In the genomic region with DNA sequence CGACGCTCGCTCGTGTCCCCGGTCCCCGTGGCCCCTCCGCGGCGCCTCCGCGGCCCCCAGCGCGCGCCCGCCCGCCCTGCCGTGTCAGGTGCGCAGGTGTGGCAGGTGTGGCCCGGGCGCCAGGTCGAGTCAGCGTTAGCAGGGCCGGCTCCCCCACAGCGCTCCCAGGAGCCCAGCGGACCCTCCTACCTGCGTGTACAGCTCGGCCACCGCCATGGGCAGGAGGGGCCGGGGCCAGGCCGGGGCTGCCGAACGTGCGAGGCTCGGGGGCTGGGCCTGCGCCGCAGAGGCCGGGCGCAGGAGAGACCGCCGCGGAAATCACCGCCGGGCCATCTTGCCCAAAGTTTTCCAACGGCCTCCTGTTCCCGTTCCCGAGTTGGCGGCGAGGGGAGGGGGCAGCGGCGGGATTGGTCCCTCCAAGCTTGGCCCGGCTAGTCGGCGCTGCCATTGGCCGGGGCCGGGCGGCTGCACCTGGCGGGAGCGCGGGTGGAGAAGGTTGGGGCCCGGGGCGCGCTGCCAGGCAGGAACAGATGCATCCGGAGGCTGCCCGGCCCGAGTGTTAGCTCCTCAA, we compare ENCODE assay signal across 1 cellular context.
TF ChIP-seq lines count a peak whose summit lies in the region.

A gene with protein sequence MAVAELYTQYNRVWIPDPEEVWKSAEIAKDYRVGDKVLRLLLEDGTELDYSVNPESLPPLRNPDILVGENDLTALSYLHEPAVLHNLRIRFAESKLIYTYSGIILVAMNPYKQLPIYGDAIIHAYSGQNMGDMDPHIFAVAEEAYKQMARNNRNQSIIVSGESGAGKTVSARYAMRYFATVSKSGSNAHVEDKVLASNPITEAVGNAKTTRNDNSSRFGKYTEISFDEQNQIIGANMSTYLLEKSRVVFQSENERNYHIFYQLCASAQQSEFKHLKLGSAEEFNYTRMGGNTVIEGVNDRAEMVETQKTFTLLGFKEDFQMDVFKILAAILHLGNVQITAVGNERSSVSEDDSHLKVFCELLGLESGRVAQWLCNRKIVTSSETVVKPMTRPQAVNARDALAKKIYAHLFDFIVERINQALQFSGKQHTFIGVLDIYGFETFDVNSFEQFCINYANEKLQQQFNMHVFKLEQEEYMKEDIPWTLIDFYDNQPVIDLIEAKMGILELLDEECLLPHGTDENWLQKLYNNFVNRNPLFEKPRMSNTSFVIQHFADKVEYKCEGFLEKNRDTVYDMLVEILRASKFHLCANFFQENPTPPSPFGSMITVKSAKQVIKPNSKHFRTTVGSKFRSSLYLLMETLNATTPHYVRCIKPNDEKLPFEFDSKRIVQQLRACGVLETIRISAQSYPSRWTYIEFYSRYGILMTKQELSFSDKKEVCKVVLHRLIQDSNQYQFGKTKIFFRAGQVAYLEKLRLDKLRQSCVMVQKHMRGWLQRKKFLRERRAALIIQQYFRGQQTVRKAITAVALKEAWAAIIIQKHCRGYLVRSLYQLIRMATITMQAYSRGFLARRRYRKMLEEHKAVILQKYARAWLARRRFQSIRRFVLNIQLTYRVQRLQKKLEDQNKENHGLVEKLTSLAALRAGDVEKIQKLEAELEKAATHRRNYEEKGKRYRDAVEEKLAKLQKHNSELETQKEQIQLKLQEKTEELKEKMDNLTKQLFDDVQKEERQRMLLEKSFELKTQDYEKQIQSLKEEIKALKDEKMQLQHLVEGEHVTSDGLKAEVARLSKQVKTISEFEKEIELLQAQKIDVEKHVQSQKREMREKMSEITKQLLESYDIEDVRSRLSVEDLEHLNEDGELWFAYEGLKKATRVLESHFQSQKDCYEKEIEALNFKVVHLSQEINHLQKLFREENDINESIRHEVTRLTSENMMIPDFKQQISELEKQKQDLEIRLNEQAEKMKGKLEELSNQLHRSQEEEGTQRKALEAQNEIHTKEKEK (N-terminal part only) (minus strand): TSS at position 384 of the 571 bp plus-strand sequence. CDS start 168 bp downstream, at position 216.

TF ChIP-seq in HEK293, 187 proteins besides CTCF, POLR2A, EP300 and RAD21 (continued from another document):
- TF ChIP-seq, protein P1, sequence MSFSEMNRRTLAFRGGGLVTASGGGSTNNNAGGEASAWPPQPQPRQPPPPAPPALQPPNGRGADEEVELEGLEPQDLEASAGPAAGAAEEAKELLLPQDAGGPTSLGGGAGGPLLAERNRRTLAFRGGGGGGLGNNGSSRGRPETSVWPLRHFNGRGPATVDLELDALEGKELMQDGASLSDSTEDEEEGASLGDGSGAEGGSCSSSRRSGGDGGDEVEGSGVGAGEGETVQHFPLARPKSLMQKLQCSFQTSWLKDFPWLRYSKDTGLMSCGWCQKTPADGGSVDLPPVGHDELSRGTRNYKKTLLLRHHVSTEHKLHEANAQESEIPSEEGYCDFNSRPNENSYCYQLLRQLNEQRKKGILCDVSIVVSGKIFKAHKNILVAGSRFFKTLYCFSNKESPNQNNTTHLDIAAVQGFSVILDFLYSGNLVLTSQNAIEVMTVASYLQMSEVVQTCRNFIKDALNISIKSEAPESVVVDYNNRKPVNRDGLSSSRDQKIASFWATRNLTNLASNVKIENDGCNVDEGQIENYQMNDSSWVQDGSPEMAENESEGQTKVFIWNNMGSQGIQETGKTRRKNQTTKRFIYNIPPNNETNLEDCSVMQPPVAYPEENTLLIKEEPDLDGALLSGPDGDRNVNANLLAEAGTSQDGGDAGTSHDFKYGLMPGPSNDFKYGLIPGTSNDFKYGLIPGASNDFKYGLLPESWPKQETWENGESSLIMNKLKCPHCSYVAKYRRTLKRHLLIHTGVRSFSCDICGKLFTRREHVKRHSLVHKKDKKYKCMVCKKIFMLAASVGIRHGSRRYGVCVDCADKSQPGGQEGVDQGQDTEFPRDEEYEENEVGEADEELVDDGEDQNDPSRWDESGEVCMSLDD (tag by site-specific recombination; IDR thresholded peaks at IDR 0.05): 0 out of 2 replicates have a peak, but pooled peaks have one; percentile 31
- TF ChIP-seq ZNF10 (tag by site-specific recombination; IDR thresholded peaks at IDR 0.05) (0 out of 2 replicates have a peak, but pooled peaks have one; percentile 28), ZNF473 (tag by site-specific recombination; IDR thresholded peaks at IDR 0.05) (no peak), ZNF274 (IDR thresholded peaks at IDR 0.05; ENCODE audit: low read length) (no peak), ZNF274 (tag by site-specific recombination; IDR thresholded peaks at IDR 0.05; ENCODE audit: borderline replicate concordance) (no peak), MYNN (tag by site-specific recombination; IDR thresholded peaks at IDR 0.05; ENCODE audit: borderline replicate concordance) (no peak), ZBTB17 (tag by site-specific recombination; IDR thresholded peaks at IDR 0.05) (peak; percentile 75), HOXA7 (CRISPR knock-in tag; IDR thresholded peaks at IDR 0.05; ENCODE audit: borderline replicate concordance) (no peak), KLF8 (tag by site-specific recombination; IDR thresholded peaks at IDR 0.05) (peak; percentile 48; the same call in 1 of the 2 replicates), ZNF596 (tag by site-specific recombination; IDR thresholded peaks at IDR 0.05) (0 out of 2 replicates have a peak, but pooled peaks have one; percentile 15), PRDM10 (tag by site-specific recombination; IDR thresholded peaks at IDR 0.05) (peak; percentile 95), ZNF157 (tag by site-specific recombination; IDR thresholded peaks at IDR 0.05) (no peak), ZNF394 (tag by site-specific recombination; IDR thresholded peaks at IDR 0.05; ENCODE audit: borderline replicate concordance) (0 out of 2 replicates have a peak, but pooled peaks have one; percentile 7), ZNF404 (tag by site-specific recombination; IDR thresholded peaks at IDR 0.05) (no peak), SP2 (tag by site-specific recombination; IDR thresholded peaks at IDR 0.05) (peak; percentile 87), ZSCAN5A (tag by site-specific recombination; IDR thresholded peaks at IDR 0.05) (no peak), ZXDB (tag by site-specific recombination; IDR thresholded peaks at IDR 0.05) (peak; percentile 15; the same call in 1 of the 2 replicates), ZNF426 (tag by site-specific recombination; IDR thresholded peaks at IDR 0.05) (no peak), GLIS1 (tag by site-specific recombination; IDR thresholded peaks at IDR 0.05) (peak; percentile 7; the same call in 1 of the 2 replicates), ZEB2 (tag by site-specific recombination; IDR thresholded peaks at IDR 0.05) (peak; percentile 66; the same call in 1 of the 2 replicates), ZNF561 (tag by site-specific recombination; IDR thresholded peaks at IDR 0.05; ENCODE audit: borderline replicate concordance) (no peak), ZSCAN30 (tag by site-specific recombination; IDR thresholded peaks at IDR 0.05) (peak; percentile 43; the same call in 1 of the 2 replicates), ZNF335 (tag by site-specific recombination; conservative IDR thresholded peaks at IDR 0.05) (peak; percentile 51; the same call in 1 of the 2 replicates), ZSCAN16 (tag by site-specific recombination; IDR thresholded peaks at IDR 0.05) (no peak), ZBTB20 (tag by site-specific recombination; IDR thresholded peaks at IDR 0.05) (peak; percentile 82), ZNF785 (tag by site-specific recombination; IDR thresholded peaks at IDR 0.05) (no peak), ZFP69B (tag by site-specific recombination; IDR thresholded peaks at IDR 0.05) (no peak), YY1 (tag by site-specific recombination; IDR thresholded peaks at IDR 0.05) (peak; percentile 75; the same call in 1 of the 2 replicates), YY2 (tag by site-specific recombination; IDR thresholded peaks at IDR 0.05) (0 out of 2 replicates have a peak, but pooled peaks have one; percentile 30), ZFHX2 (tag by site-specific recombination; conservative IDR thresholded peaks at IDR 0.05) (peak; percentile 26; the same call in 1 of the 2 replicates), OSR2 (tag by site-specific recombination; IDR thresholded peaks at IDR 0.05) (no peak), SCRT1 (tag by site-specific recombination; IDR thresholded peaks at IDR 0.05; ENCODE audit: borderline replicate concordance) (no peak), ZBTB26 (tag by site-specific recombination; optimal IDR thresholded peaks at IDR 0.05) (peak; percentile 92)
